16 cellular contexts compared by ENCODE assay signal in genomic region chr14:76584271-76584702, GRCh38.
DNase-seq lines count a peak whose midpoint lies in the region; ATAC-seq and TF ChIP-seq lines count a peak whose summit lies in the region.
"Had no signal": no experiment of that assay in that cellular context is flagged by ENCODE, and none has a peak within 500 bp of the region (broad histone marks: within the 10 kb centered on the region; RNA-seq: fewer than 3 reads in every experiment).

No MANE protein-coding gene starts in this region.

- H3K27ac Mint-ChIP-seq in activated T-helper 17 cell treated with anti-CD3 and anti-CD28 coated beads, Interleukin-2, amount 50 U/mL, for 72 hours: no peak overlapping the region
- no peak overlapping the region for H3K27ac Mint-ChIP-seq in activated CD8-positive, alpha-beta T cell treated with anti-CD3 and anti-CD28 coated beads for 36 hours

- H3K27me3 Mint-ChIP-seq in activated T-helper 17 cell treated with anti-CD3 and anti-CD28 coated beads, Interleukin-2, amount 50 U/mL, for 72 hours: peaks cover 3% of the 10 kb centered on the region
- H3K27me3 Mint-ChIP-seq in activated CD8-positive, alpha-beta T cell treated with anti-CD3 and anti-CD28 coated beads for 36 hours: peaks cover 2% of the 10 kb centered on the region

- H3K36me3 Mint-ChIP-seq in activated T-helper 17 cell treated with anti-CD3 and anti-CD28 coated beads, Interleukin-2, amount 50 U/mL, for 72 hours (ENCODE audit: low read depth): no peaks in the 10 kb centered on the region
- H3K36me3 Mint-ChIP-seq in activated CD8-positive, alpha-beta T cell treated with anti-CD3 and anti-CD28 coated beads for 36 hours (ENCODE audit: low read depth): no peaks in the 10 kb centered on the region

- H3K27ac ChIP-seq in heart right ventricle: no peak overlapping the region
- no peak overlapping the region for H3K27ac ChIP-seq in right atrium auricular region
- H3K27ac ChIP-seq: HL-60, suprapubic skin had no signal

- no peaks in the 10 kb centered on the region for H3K9me3 Mint-ChIP-seq in activated T-helper 17 cell treated with anti-CD3 and anti-CD28 coated beads, Interleukin-2, amount 50 U/mL, for 72 hours
- H3K9me3 Mint-ChIP-seq in activated CD8-positive, alpha-beta T cell treated with anti-CD3 and anti-CD28 coated beads for 36 hours: no peaks in the 10 kb centered on the region

- intact Hi-C loops in heart right ventricle (cut with DNase I): no loop called here
- intact Hi-C loops in activated CD8-positive, alpha-beta T cell treated with anti-CD3 and anti-CD28 coated beads for 36 hours (cut with micrococcal nuclease): no loop called here

- H3K4me1 Mint-ChIP-seq in activated T-helper 17 cell treated with anti-CD3 and anti-CD28 coated beads, Interleukin-2, amount 50 U/mL, for 72 hours: no peaks in the 10 kb centered on the region
- H3K4me1 Mint-ChIP-seq in activated CD8-positive, alpha-beta T cell treated with anti-CD3 and anti-CD28 coated beads for 36 hours (ENCODE audit: low read depth): no peaks in the 10 kb centered on the region

- no peak for TF ChIP-seq CTCF in heart right ventricle (IDR thresholded peaks at IDR 0.05)
- TF ChIP-seq CTCF in right atrium auricular region (IDR thresholded peaks at IDR 0.05): no peak
- no peak for TF ChIP-seq CTCF in activated CD8-positive, alpha-beta T cell treated with anti-CD3 and anti-CD28 coated beads for 36 hours (IDR thresholded peaks at IDR 0.05)

- no peaks in the 10 kb centered on the region for H3K27me3 ChIP-seq in heart right ventricle
- no peaks in the 10 kb centered on the region for H3K27me3 ChIP-seq in right atrium auricular region
- H3K27me3 ChIP-seq: suprapubic skin had no signal

- peak in 5 of 8 donors; percentile 34 to 69 (median 44) for ATAC-seq in heart right ventricle
- no peak for ATAC-seq in activated T-helper 17 cell treated with anti-CD3 and anti-CD28 coated beads, Interleukin-2, amount 50 U/mL, for 72 hours (replicated peaks)
- no peak for ATAC-seq in HG03520 (IDR thresholded peaks at IDR 0.05; ENCODE audit: unreplicated experiment)
- no peak for ATAC-seq in GM21447 (IDR thresholded peaks at IDR 0.05; ENCODE audit: unreplicated experiment)
- no peak for ATAC-seq in activated CD8-positive, alpha-beta T cell treated with anti-CD3 and anti-CD28 coated beads for 36 hours
- ATAC-seq: HCT116 had no signal

- H3K4me3 ChIP-seq in heart right ventricle (no peak overlapping the region), right atrium auricular region (no peak overlapping the region)
- H3K4me3 ChIP-seq: suprapubic skin had no signal

- POLR2A ChIA-PET in activated CD8-positive, alpha-beta T cell treated with anti-CD3 and anti-CD28 coated beads for 36 hours (lab: Charles Lee): no interaction called here

- H3K36me3 ChIP-seq in heart right ventricle (no peaks in the 10 kb centered on the region), right atrium auricular region (no peaks in the 10 kb centered on the region)
- H3K36me3 ChIP-seq: suprapubic skin had no signal

- 71 to 72% methylated on average over 9 of the region's 9 CpGs for WGBS in heart right ventricle, 2 donors

- H3K9me3 ChIP-seq in heart right ventricle (peaks cover 0 to 7% (median 0%) of the 10 kb centered on the region in 11 donors), right atrium auricular region (no peaks in the 10 kb centered on the region)
- H3K9me3 ChIP-seq: suprapubic skin had no signal

- H3K4me3 Mint-ChIP-seq in activated T-helper 17 cell treated with anti-CD3 and anti-CD28 coated beads, Interleukin-2, amount 50 U/mL, for 72 hours: no peak overlapping the region
- H3K4me3 Mint-ChIP-seq in activated CD8-positive, alpha-beta T cell treated with anti-CD3 and anti-CD28 coated beads for 36 hours: no peak overlapping the region

- H3K4me1 ChIP-seq in heart right ventricle (peaks cover 0 to 4% (median 0%) of the 10 kb centered on the region in 9 donors), right atrium auricular region (no peaks in the 10 kb centered on the region)
- H3K4me1 ChIP-seq: suprapubic skin had no signal

- CTCF ChIA-PET in activated CD8-positive, alpha-beta T cell treated with anti-CD3 and anti-CD28 coated beads for 36 hours (lab: Charles Lee): no interaction called here

- DNase-seq in heart right ventricle (no peak), right atrium auricular region (ENCODE audit: low spot score) (no peak), SHP77 treated with DMSO at 0.1 percent for 48 hours (lab: John Stamatoyannopoulos, UW) (peak; percentile 39), lung microvascular endothelial cell (ENCODE audit: low read depth in 2 of 2) (peak; percentile 56 to 95)
- no peak for DNase-seq in activated CD8-positive, alpha-beta T cell treated with anti-CD3 and anti-CD28 coated beads for 36 hours
- DNase-seq: activated T-cell treated with anti-CD3 and anti-CD28 coated beads, Interleukin-2, amount 50 U/mL, for 1 hour; Kasumi-1; OCI-M1; stimulated activated CD4-positive, alpha-beta T cell treated with anti-CD3 and anti-CD28 coated beads, Interleukin-15, amount 100 ng/mL, for 24 hours; SW 1271 had no signal

Comparison
In these comparisons a context has a peak if more than half of its experiments do, and no peak if none do; other contexts are left out.
1. ATAC-seq: peak in heart right ventricle (5 of 8); none in activated T-helper 17 cell treated with anti-CD3 and anti-CD28 coated beads, Interleukin-2, amount 50 U/mL, for 72 hours (single experiment), HG03520 (single experiment), GM21447 (single experiment) and activated CD8-positive, alpha-beta T cell treated with anti-CD3 and anti-CD28 coated beads for 36 hours (single experiment).
2. DNase-seq: peak in SHP77 treated with DMSO at 0.1 percent for 48 hours (single experiment) and lung microvascular endothelial cell (2 of 2); none in heart right ventricle (0 of 2), right atrium auricular region (single experiment) and activated CD8-positive, alpha-beta T cell treated with anti-CD3 and anti-CD28 coated beads for 36 hours (single experiment).